1 cellular context compared by ENCODE assay signal in genomic region chr15:83653639-83654378, GRCh38.
TF ChIP-seq lines count a peak whose summit lies in the region.

Gene ADAMTSL3, plus strand, starts transcription at chr15:83654123. Its CDS starts 1,639 bp downstream, at chr15:83655762.

TF ChIP-seq in SK-N-SH treated with all-trans-retinoic acid at 6 μM for 48 hours, 23 proteins besides CTCF, POLR2A, EP300 and RAD21 (continued from another document):
- TF ChIP-seq, protein P1, sequence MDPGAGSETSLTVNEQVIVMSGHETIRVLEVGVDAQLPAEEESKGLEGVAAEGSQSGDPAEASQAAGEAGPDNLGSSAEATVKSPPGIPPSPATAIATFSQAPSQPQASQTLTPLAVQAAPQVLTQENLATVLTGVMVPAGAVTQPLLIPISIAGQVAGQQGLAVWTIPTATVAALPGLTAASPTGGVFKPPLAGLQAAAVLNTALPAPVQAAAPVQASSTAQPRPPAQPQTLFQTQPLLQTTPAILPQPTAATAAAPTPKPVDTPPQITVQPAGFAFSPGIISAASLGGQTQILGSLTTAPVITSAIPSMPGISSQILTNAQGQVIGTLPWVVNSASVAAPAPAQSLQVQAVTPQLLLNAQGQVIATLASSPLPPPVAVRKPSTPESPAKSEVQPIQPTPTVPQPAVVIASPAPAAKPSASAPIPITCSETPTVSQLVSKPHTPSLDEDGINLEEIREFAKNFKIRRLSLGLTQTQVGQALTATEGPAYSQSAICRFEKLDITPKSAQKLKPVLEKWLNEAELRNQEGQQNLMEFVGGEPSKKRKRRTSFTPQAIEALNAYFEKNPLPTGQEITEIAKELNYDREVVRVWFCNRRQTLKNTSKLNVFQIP (CRISPR knock-in tag; IDR thresholded peaks at IDR 0.05; ENCODE audit: borderline replicate concordance, low read depth), result no peak
- no peak for TF ChIP-seq TOX (CRISPR knock-in tag; IDR thresholded peaks at IDR 0.05; ENCODE audit: borderline replicate concordance)
- no peak for TF ChIP-seq ZC3H10 (CRISPR knock-in tag; IDR thresholded peaks at IDR 0.05)
- TF ChIP-seq, protein P2, sequence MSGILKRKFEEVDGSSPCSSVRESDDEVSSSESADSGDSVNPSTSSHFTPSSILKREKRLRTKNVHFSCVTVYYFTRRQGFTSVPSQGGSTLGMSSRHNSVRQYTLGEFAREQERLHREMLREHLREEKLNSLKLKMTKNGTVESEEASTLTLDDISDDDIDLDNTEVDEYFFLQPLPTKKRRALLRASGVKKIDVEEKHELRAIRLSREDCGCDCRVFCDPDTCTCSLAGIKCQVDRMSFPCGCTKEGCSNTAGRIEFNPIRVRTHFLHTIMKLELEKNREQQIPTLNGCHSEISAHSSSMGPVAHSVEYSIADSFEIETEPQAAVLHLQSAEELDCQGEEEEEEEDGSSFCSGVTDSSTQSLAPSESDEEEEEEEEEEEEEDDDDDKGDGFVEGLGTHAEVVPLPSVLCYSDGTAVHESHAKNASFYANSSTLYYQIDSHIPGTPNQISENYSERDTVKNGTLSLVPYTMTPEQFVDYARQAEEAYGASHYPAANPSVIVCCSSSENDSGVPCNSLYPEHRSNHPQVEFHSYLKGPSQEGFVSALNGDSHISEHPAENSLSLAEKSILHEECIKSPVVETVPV (CRISPR knock-in tag; IDR thresholded peaks at IDR 0.05), result no peak
- no peak for TF ChIP-seq ISL1 (CRISPR knock-in tag; IDR thresholded peaks at IDR 0.05)
